In genomic region chr6:143510991-143511891, GRCh38 we compare ENCODE assay signal across 8 cellular contexts. TPM values are rescaled to one million over a fixed set of nuclear protein-coding genes. Genes with fewer than 3 reads are reported as not detected.
DNase-seq lines count a peak whose midpoint lies in the region; ATAC-seq, FAIRE-seq and TF ChIP-seq lines count a peak whose summit lies in the region.

FUCA2 (minus strand) TSS chr6:143511720; CDS start chr6:143511634, 86 bp downstream.

- ATAC-seq in GM21360 (IDR thresholded peaks at IDR 0.05; ENCODE audit: unreplicated experiment) (peak; percentile 44), T-cell (replicated peaks in 1 of 4) (peak; percentile 82 to 87 (median 83)), pancreas (peak; percentile 95 to 97 (median 95))

- WGBS in pancreas, 2 donors, result 2 to 3% methylated on average over 55 to 63 of the region's 63 CpGs
- 6% methylated on average over 63 of the region's 63 CpGs for WGBS in thymus

- peak within 1 kb of the TSS; percentile 91 for H3K27ac Mint-ChIP-seq in Caco-2 (ENCODE audit: unreplicated experiment)
- H3K27ac Mint-ChIP-seq in T-cell, result peak within 1 kb of the TSS; percentile 89 to 90

- no peaks in the 10 kb centered on the region for H3K27me3 ChIP-seq in Caco-2 (replicated peaks; ENCODE audit: control insufficient read depth, insufficient read depth, low read length)
- no peaks in the 10 kb centered on the region for H3K27me3 ChIP-seq in adipocyte (replicated peaks; ENCODE audit: control insufficient read depth, insufficient read depth, low read length)
- no peaks in the 10 kb centered on the region for H3K27me3 ChIP-seq in cardiac muscle cell
- no peaks in the 10 kb centered on the region for H3K27me3 ChIP-seq in pancreas
- H3K27me3 ChIP-seq in thymus (ENCODE audit: control insufficient read depth, insufficient read depth), result no peaks in the 10 kb centered on the region

- no TSS peak for BruUV-seq in Caco-2 (replicated peaks; lab: Mats Ljungman, UMichigan)

- H3K36me3 ChIP-seq in Caco-2 (ENCODE audit: control insufficient read depth, insufficient read depth, low read length) (peaks cover 2% of the 10 kb centered on the region), adipocyte (ENCODE audit: control insufficient read depth, insufficient read depth, low read length, severe bottlenecking) (peaks cover 12% of the 10 kb centered on the region), cardiac muscle cell (peaks cover 4% of the 10 kb centered on the region), pancreas (peaks cover 0 to 8% (median 0%) of the 10 kb centered on the region in 3 donors), thymus (ENCODE audit: control insufficient read depth, insufficient read depth) (no peaks in the 10 kb centered on the region)

- H3K9ac ChIP-seq in adipocyte (ENCODE audit: low read length), result peak within 1 kb of the TSS; percentile 88

- POLR2A ChIA-PET in Caco-2 (lab: Charles Lee), result interaction anchor here (0.5 to 2.1 kb wide), 4 partner anchors 25 to 61 kb away, joined by 3 to 15 read pairs (median 6); partner anchors contain the start of genes ADAT2 and PEX3
- POLR2A ChIA-PET in T-cell (lab: Charles Lee), result interaction anchor here (0.6 to 1.1 kb wide), 2 partner anchors 16 to 56 kb away, joined by 3 to 4 read pairs; no protein-coding TSS in a partner anchor

- CTCF ChIA-PET in Caco-2 (lab: Charles Lee), result interaction anchor here (0.7 to 1.0 kb wide), 2 partner anchors 25 to 84 kb away, joined by 3 read pairs; no protein-coding TSS in a partner anchor
- CTCF ChIA-PET in T-cell (lab: Charles Lee), result interaction anchor here in 1 of 2 donors (1.4 to 1.7 kb wide), 2 partner anchors 22 to 26 kb away, joined by 4 to 12 read pairs; no protein-coding TSS in a partner anchor

- FAIRE-seq in pancreas (lab: Jason Lieb, UNC), result no peak

- H3K9me3 Mint-ChIP-seq in Caco-2 (ENCODE audit: unreplicated experiment), result no peaks in the 10 kb centered on the region
- H3K9me3 Mint-ChIP-seq in T-cell, result no peaks in the 10 kb centered on the region

- H3K9me3 ChIP-seq in Caco-2 (no peaks in the 10 kb centered on the region), adipocyte (ENCODE audit: control insufficient read depth, low read length) (no peaks in the 10 kb centered on the region), cardiac muscle cell (ENCODE audit: low read depth) (no peaks in the 10 kb centered on the region), pancreas (no peaks in the 10 kb centered on the region), thymus (ENCODE audit: control insufficient read depth) (no peaks in the 10 kb centered on the region)

- intact Hi-C loops in Caco-2 (cut with micrococcal nuclease; ENCODE audit: unreplicated experiment) (loop anchor here (1.0 to 5.0 kb wide), 3 partner anchors 24 to 1254 kb away; no protein-coding TSS in a partner anchor), pancreas (cut with DNase I) (no loop called here)

- H3K36me3 Mint-ChIP-seq in Caco-2 (ENCODE audit: insufficient read depth, unreplicated experiment), result peaks cover 29% of the 10 kb centered on the region
- peaks cover 11% of the 10 kb centered on the region for H3K36me3 Mint-ChIP-seq in T-cell

- H3K4me3 ChIP-seq in Caco-2 (ENCODE audit: low read depth, low read length) (peak within 1 kb of the TSS; percentile 60), adipocyte (ENCODE audit: low read length) (peak within 1 kb of the TSS; percentile 84), cardiac muscle cell (peak within 1 kb of the TSS; percentile 38), pancreas (peak within 1 kb of the TSS; percentile 46 to 73 (median 66)), thymus (ENCODE audit: low read length) (peak within 1 kb of the TSS; percentile 69)

- peak within 1 kb of the TSS; percentile 97 for H3K4me3 Mint-ChIP-seq in Caco-2 (ENCODE audit: unreplicated experiment)
- H3K4me3 Mint-ChIP-seq in T-cell, result peak within 1 kb of the TSS; percentile 82 to 95 (median 94)

- peak in 1 of 2 experiments; percentile 17 for TF ChIP-seq CTCF in Caco-2 (IDR thresholded peaks at IDR 0.05; ENCODE audit: insufficient read depth in 1 of 2, low read depth in 1 of 2, low read length in 1 of 2, severe bottlenecking in 1 of 2, unreplicated experiment in 1 of 2)
- TF ChIP-seq CTCF in cardiac muscle cell (IDR thresholded peaks at IDR 0.05; ENCODE audit: low read depth, low read length), result no peak
- TF ChIP-seq CTCF in pancreas (IDR thresholded peaks at IDR 0.05), result no peak

- H3K4me1 ChIP-seq in Caco-2 (peaks cover 11% of the 10 kb centered on the region), adipocyte (ENCODE audit: control insufficient read depth, insufficient read depth, low read length) (peaks cover 31% of the 10 kb centered on the region), cardiac muscle cell (ENCODE audit: low read depth) (peaks cover 4% of the 10 kb centered on the region), pancreas (peaks cover 0 to 19% (median 11%) of the 10 kb centered on the region in 3 donors), thymus (ENCODE audit: control insufficient read depth, insufficient read depth, low read length) (peaks cover 5% of the 10 kb centered on the region)

- H3K27ac ChIP-seq in cardiac muscle cell, result peak within 1 kb of the TSS; percentile 69
- peak within 1 kb of the TSS; percentile 74 to 88 (median 84) for H3K27ac ChIP-seq in pancreas
- peak within 1 kb of the TSS; percentile 71 for H3K27ac ChIP-seq in thymus (ENCODE audit: low read depth)

- H3K4me1 Mint-ChIP-seq in Caco-2 (ENCODE audit: low read depth, unreplicated experiment) (peaks cover 16% of the 10 kb centered on the region), T-cell (peaks cover 14 to 36% (median 19%) of the 10 kb centered on the region in 3 donors)

- H3K27me3 Mint-ChIP-seq in Caco-2 (ENCODE audit: insufficient read depth, unreplicated experiment) (no peaks in the 10 kb centered on the region), T-cell (no peaks in the 10 kb centered on the region)

- DNase-seq in Caco-2 (peak; percentile 91 to 93), HUDEP-2 (lab: John Stamatoyannopoulos, UW; ENCODE audit: unreplicated experiment in 76 of 76) (peak in 75 of 76 experiments; percentile 27 to 93 (median 76)), T-cell (peak; percentile 45 to 70 (median 58)), adipocyte (ENCODE audit: low read depth) (peak; percentile 91), cardiac muscle cell (ENCODE audit: low read depth in 1 of 2, low spot score in 1 of 2) (peak; percentile 90 to 95), pancreas (peak; percentile 87 to 95 (median 92))

RNA-seq across cellular contexts. Expression of gene FUCA2, which starts in this region (rescaled TPM):
- total RNA-seq in Caco-2 (2022) (102 and 119 TPM in 2 replicates), T-cell (1 to 10 TPM; 4.6 to 9.0 (median 7.1) TPM), cardiac muscle cell (16.1 and 19.8 TPM in 2 replicates), pancreas (10 to 100 TPM; 21.0 to 36.7 (median 29.3) TPM)
- polyA plus RNA-seq in cardiac muscle cell (32.6 and 44.4 TPM in 2 replicates), pancreas (10 to 100 TPM; 16.2 to 26.9 TPM), thymus (11.8 TPM)

Comparison
In these comparisons a context has a peak if more than half of its experiments do, and no peak if none do; other contexts are left out.
1. Peak in every context shown above with its lines: DNase-seq, ATAC-seq, H3K4me3 ChIP-seq and H3K27ac ChIP-seq.
2. ATAC-seq: peak in every context shown above with its lines; median percentile 95 in pancreas; 83 in T-cell; 44 in GM21360.